19 cellular contexts compared by ENCODE assay signal in the genomic region with DNA sequence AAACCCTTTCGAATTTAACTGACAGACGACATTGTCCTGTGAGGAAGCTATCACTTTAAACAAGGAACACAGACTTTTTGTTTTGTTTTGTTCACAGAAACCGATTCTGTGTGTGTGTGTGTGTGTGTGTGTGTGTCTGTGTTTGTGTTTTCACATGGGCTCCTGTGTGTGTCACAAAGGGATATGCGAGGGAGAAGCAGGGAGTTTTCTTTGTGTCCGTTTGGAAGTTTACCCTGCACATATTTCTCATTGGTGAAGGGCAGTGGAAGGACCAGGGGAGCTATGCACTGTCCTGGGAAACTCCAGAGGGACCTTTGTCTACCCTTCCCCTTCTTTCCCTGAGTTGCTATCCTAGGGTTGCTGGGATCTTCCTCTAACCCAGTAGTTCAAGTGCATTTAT. TPM values are rescaled to one million over a fixed set of nuclear protein-coding genes. Genes with fewer than 3 reads are reported as not detected.
DNase-seq lines count a peak whose midpoint lies in the region; ATAC-seq and TF ChIP-seq lines count a peak whose summit lies in the region.
"Had no signal": no experiment of that assay in that cellular context is flagged by ENCODE, and none has a peak within 500 bp of the region (broad histone marks: within the 10 kb centered on the region; RNA-seq: fewer than 3 reads in every experiment).

No MANE protein-coding gene starts in this region.

- H3K36me3 Mint-ChIP-seq in endodermal cell (ENCODE audit: low read depth), result no peaks in the 10 kb centered on the region

- no peak overlapping the region for H2AFZ ChIP-seq in OCI-LY3 (ENCODE audit: low read depth, low read length)

- H3K4me1 ChIP-seq in OCI-LY3 (ENCODE audit: low read length) (no peaks in the 10 kb centered on the region), endodermal cell (ENCODE audit: control insufficient read depth, insufficient read depth, low read length) (no peaks in the 10 kb centered on the region), foreskin keratinocyte (peaks cover 15% of the 10 kb centered on the region)
- H3K4me1 ChIP-seq: gastroesophageal sphincter had no signal

- 67 to 70% methylated on average over 2 to 5 of the region's 5 CpGs for WGBS in endodermal cell (ENCODE audit: insufficient coverage in 1 of 2, insufficient read length in 1 of 2), 2 experiments

- TF ChIP-seq CTCF in 22Rv1 (IDR thresholded peaks at IDR 0.05) (no peak), OCI-LY3 (IDR thresholded peaks at IDR 0.05; ENCODE audit: low read depth, low read length) (no peak), endodermal cell (conservative IDR thresholded peaks at IDR 0.05) (no peak), foreskin keratinocyte (conservative IDR thresholded peaks at IDR 0.05) (no peak), coronary artery (IDR thresholded peaks at IDR 0.05) (no peak)

- no peak overlapping the region for H3K27ac Mint-ChIP-seq in endodermal cell

- peak overlapping the region; percentile 77 for H3K27ac ChIP-seq in 22Rv1
- no peak overlapping the region for H3K27ac ChIP-seq in OCI-LY3 (ENCODE audit: low read length)
- no peak overlapping the region for H3K27ac ChIP-seq in endodermal cell (ENCODE audit: low read depth, low read length)
- no peak overlapping the region for H3K27ac ChIP-seq in foreskin keratinocyte
- H3K27ac ChIP-seq in coronary artery, result no peak overlapping the region
- H3K27ac ChIP-seq: gastroesophageal sphincter had no signal

- no peaks in the 10 kb centered on the region for H3K36me3 ChIP-seq in OCI-LY3 (replicated peaks; ENCODE audit: low read depth, low read length)
- no peaks in the 10 kb centered on the region for H3K36me3 ChIP-seq in endodermal cell (ENCODE audit: control insufficient read depth, insufficient read depth, low read length)
- H3K36me3 ChIP-seq: gastroesophageal sphincter had no signal

- peak overlapping the region; percentile 22; the same call in 1 of the 2 replicates for H3K4me2 ChIP-seq in OCI-LY3 (ENCODE audit: low read length)

- H3K4me1 Mint-ChIP-seq in endodermal cell, result peaks cover 26% of the 10 kb centered on the region

- peaks cover 38% of the 10 kb centered on the region for H3K27me3 Mint-ChIP-seq in endodermal cell (ENCODE audit: insufficient read depth)

- H3K79me2 ChIP-seq in OCI-LY3 (ENCODE audit: low read length), result no peaks in the 10 kb centered on the region

- H3K9ac ChIP-seq in OCI-LY3 (ENCODE audit: low read length) (no peak overlapping the region), endodermal cell (ENCODE audit: extremely low read depth, low read length, poor library complexity, severe bottlenecking) (no peak overlapping the region)

- H3K4me3 ChIP-seq in GM08714 (ENCODE audit: low read length), result peak overlapping the region; percentile 39
- peak overlapping the region; percentile 31; the same call in 1 of the 2 replicates for H3K4me3 ChIP-seq in OCI-LY3 (ENCODE audit: low read length)
- peak overlapping the region; percentile 91 for H3K4me3 ChIP-seq in endodermal cell (ENCODE audit: low read length)
- H3K4me3 ChIP-seq in coronary artery, result no peak overlapping the region
- H3K4me3 ChIP-seq: gastroesophageal sphincter, mucosa of descending colon had no signal

- H3K9me3 Mint-ChIP-seq in endodermal cell, result no peaks in the 10 kb centered on the region

- no peak for ATAC-seq in foreskin keratinocyte
- no peak for ATAC-seq in HG03469 (IDR thresholded peaks at IDR 0.05; ENCODE audit: unreplicated experiment)
- ATAC-seq in GM18861 (IDR thresholded peaks at IDR 0.05; ENCODE audit: unreplicated experiment), result no peak
- ATAC-seq: activated CD4-positive, CD25-positive, alpha-beta regulatory T cell treated with anti-CD3 and anti-CD28 coated beads, Interleukin-2, amount 50 U/mL, for 24 hours; gastroesophageal sphincter; mucosa of descending colon had no signal

- H3K9me3 ChIP-seq in OCI-LY3 (ENCODE audit: insufficient read depth, low read length), result no peaks in the 10 kb centered on the region
- H3K9me3 ChIP-seq in endodermal cell (ENCODE audit: control insufficient read depth, low read length), result no peaks in the 10 kb centered on the region
- H3K9me3 ChIP-seq: mucosa of descending colon had no signal

- no peaks in the 10 kb centered on the region for H4K20me1 ChIP-seq in OCI-LY3 (ENCODE audit: insufficient read depth, low read length)

- no peak for DNase-seq in endodermal cell
- no peak for DNase-seq in foreskin keratinocyte
- no peak for DNase-seq in coronary artery (ENCODE audit: low spot score)
- DNase-seq: activated CD8-positive, alpha-beta memory T cell treated with anti-CD3 and anti-CD28 coated beads, Interleukin-2, amount 50 U/mL, for 48 hours; activated naive CD8-positive, alpha-beta T cell treated with anti-CD3 and anti-CD28 coated beads, Interleukin-2, amount 10 ng/mL, durations not matched to agents 7 days and 5 days; central memory CD4-positive, alpha-beta T cell; kidney; mucosa of descending colon; NCI-H1048; posterior cingulate gyrus; T-helper 1 cell had no signal

- no peaks in the 10 kb centered on the region for H3K27me3 ChIP-seq in OCI-LY3 (ENCODE audit: low read depth, low read length)
- H3K27me3 ChIP-seq in endodermal cell (ENCODE audit: control insufficient read depth, insufficient read depth, low read length, poor library complexity, severe bottlenecking), result peaks cover 27% of the 10 kb centered on the region
- peaks cover 13% of the 10 kb centered on the region for H3K27me3 ChIP-seq in foreskin keratinocyte

- H3K4me3 Mint-ChIP-seq in endodermal cell, result peak overlapping the region; percentile 70
- H3K4me3 Mint-ChIP-seq: activated naive CD8-positive, alpha-beta T cell treated with anti-CD3 and anti-CD28 coated beads, Interleukin-2, amount 10 ng/mL, durations not matched to agents 7 days and 5 days had no signal

RNA-seq across cellular contexts. Expression of a gene that starts 17.7 kb away (rescaled TPM):
- total RNA-seq in endodermal cell (under 1 TPM in 1 of 2 donors, not detected in 1; 0.20 TPM), foreskin keratinocyte (not detected in 2 replicates)
- not detected for polyA plus RNA-seq in endodermal cell (2013, experiment 1 of 2)
- polyA plus RNA-seq in endodermal cell (2013, experiment 2 of 2), result not detected
- not detected in 2 replicates for polyA plus RNA-seq in foreskin keratinocyte
- total RNA-seq: activated naive CD8-positive, alpha-beta T cell treated with anti-CD3 and anti-CD28 coated beads, Interleukin-2, amount 10 ng/mL, durations not matched to agents 7 days and 5 days; gastroesophageal sphincter; kidney; OCI-LY7 had no signal

RNA-seq across cellular contexts. Expression of a gene that starts 46.9 kb away (rescaled TPM):
- total RNA-seq in endodermal cell (10 to 100 TPM; 12.5 to 14.1 TPM), foreskin keratinocyte (3.8 and 5.1 TPM in 2 replicates)
- polyA plus RNA-seq in endodermal cell (2013, experiment 1 of 2), result 3.9 TPM
- 3.4 TPM for polyA plus RNA-seq in endodermal cell (2013, experiment 2 of 2)
- 5.5 and 6.7 TPM in 2 replicates for polyA plus RNA-seq in foreskin keratinocyte
